12 cellular contexts compared by ENCODE assay signal in the genomic region with DNA sequence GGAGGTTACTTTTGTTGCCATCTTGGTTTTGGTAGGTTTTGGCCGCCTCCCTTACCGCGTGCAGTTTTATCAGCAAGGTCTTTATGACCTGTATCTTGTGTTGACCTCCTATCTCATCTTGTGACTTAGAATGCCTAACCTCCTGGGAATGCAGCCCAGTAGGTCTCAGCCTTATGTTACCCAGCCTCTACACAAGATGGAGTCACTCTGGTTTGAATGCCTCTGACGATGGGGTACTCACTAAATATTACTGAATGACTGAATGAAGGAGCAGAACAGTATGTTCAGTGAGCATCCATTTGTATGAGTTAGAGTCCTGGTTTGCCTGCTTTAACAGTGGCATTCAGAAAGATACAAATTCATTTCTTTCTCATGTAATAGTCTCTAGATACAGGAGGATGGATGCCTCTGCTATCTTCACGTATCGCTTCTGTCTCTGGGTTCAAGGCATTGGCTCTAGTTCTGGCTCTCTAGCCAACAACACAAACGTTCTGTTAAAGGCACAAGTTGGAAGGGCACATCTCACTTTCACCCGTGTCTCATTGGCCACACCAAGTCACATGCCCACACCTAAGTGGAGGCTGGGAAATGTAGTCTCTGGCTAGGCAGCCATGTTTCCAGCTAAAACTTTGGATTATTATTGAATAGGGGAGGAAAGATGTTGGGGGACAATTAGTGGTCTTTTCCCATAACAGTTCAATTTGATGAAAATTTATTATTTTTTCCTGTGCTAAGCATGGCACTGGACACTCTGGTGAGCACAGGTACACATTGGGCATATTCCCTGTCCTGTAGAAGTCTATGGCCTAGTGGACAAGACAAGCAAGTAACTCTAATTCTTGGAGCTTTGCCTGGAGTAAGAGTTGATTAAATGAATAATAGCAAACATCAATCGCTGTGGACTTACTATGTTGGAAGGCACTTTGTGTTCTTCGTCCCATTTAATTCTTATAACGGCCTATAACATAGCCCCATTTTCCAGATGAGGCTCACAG.
DNase-seq lines count a peak whose midpoint lies in the region; ATAC-seq and TF ChIP-seq lines count a peak whose summit lies in the region.
"Had no signal": no experiment of that assay in that cellular context is flagged by ENCODE, and none has a peak within 500 bp of the region (broad histone marks: within the 10 kb centered on the region; RNA-seq: fewer than 3 reads in every experiment).

No MANE protein-coding gene starts in this region.

- BruUV-seq in PC-3 (replicated peaks; lab: Mats Ljungman, UMichigan): no TSS peak

- no peak overlapping the region for H3K27ac Mint-ChIP-seq in activated CD4-positive, alpha-beta T cell treated with anti-CD3 and anti-CD28 coated beads, Interleukin-2, amount 10 ng/mL, durations not matched to agents 7 days and 5 days
- H3K27ac Mint-ChIP-seq: dendritic cell treated with granulocyte-macrophage colony-stimulating factor and Interleukin-4, amounts not matched to agents 40 ng/mL and 50 ng/mL, for 4 days; mesothelial cell of epicardium had no signal

- H3K4me1 ChIP-seq in PC-3 (ENCODE audit: insufficient read depth, low read length) (no peaks in the 10 kb centered on the region), smooth muscle cell (ENCODE audit: low read depth) (no peaks in the 10 kb centered on the region)

- H4K20me1 ChIP-seq in PC-3 (ENCODE audit: low read length) (no peaks in the 10 kb centered on the region), smooth muscle cell (ENCODE audit: low read depth) (no peaks in the 10 kb centered on the region)

- DNase-seq in activated CD4-positive, alpha-beta T cell treated with anti-CD3 and anti-CD28 coated beads for 48 hours: peak; percentile 11
- DNase-seq in activated CD4-positive, alpha-beta T cell treated with anti-CD3 and anti-CD28 coated beads, Interleukin-2, amount 10 ng/mL, durations not matched to agents 7 days and 5 days: no peak
- no peak for DNase-seq in PC-3
- peak; percentile 1 for DNase-seq in fibroblast of pulmonary artery (ENCODE audit: low read depth)
- DNase-seq in superior temporal gyrus (ENCODE audit: extremely low spot score): peak; percentile 64
- DNase-seq in SK-N-DZ (ENCODE audit: low spot score): no peak
- DNase-seq in smooth muscle cell (lab: John Stamatoyannopoulos, UW; ENCODE audit: unreplicated experiment): no peak
- no peak for DNase-seq in NCI-H187 (lab: John Stamatoyannopoulos, UW)
- DNase-seq: NCI-H526 treated with DMSO at 0.1 percent for 48 hours; stimulated activated CD4-positive, alpha-beta T cell treated with anti-CD3 and anti-CD28 coated beads, Interleukin-4, amount 100 ng/mL, for 24 hours had no signal

- 79% methylated on average over 11 of the region's 11 CpGs for WGBS in smooth muscle cell (ENCODE audit: low lambda C conversion rate)

- peak; percentile 58; the same call in 1 of the 2 replicates for ATAC-seq in PC-3

- no peaks in the 10 kb centered on the region for H3K9me3 ChIP-seq in PC-3 (ENCODE audit: low read length)
- no peaks in the 10 kb centered on the region for H3K9me3 ChIP-seq in smooth muscle cell (replicated peaks; ENCODE audit: low read depth)

- peaks cover 4% of the 10 kb centered on the region for H3K27me3 Mint-ChIP-seq in activated CD4-positive, alpha-beta T cell treated with anti-CD3 and anti-CD28 coated beads, Interleukin-2, amount 10 ng/mL, durations not matched to agents 7 days and 5 days

- no peaks in the 10 kb centered on the region for H3K36me3 Mint-ChIP-seq in activated CD4-positive, alpha-beta T cell treated with anti-CD3 and anti-CD28 coated beads, Interleukin-2, amount 10 ng/mL, durations not matched to agents 7 days and 5 days (ENCODE audit: low read depth)
- H3K36me3 Mint-ChIP-seq: mesothelial cell of epicardium had no signal

- H3K9me2 ChIP-seq in PC-3 (replicated peaks; ENCODE audit: low read length): no peaks in the 10 kb centered on the region

- H3K4me3 ChIP-seq in PC-3 (ENCODE audit: low read length) (no peak overlapping the region), fibroblast of pulmonary artery (replicated peaks; ENCODE audit: low read depth, low read length) (no peak overlapping the region), smooth muscle cell (no peak overlapping the region)

- no peak overlapping the region for H3K4me3 Mint-ChIP-seq in activated CD4-positive, alpha-beta T cell treated with anti-CD3 and anti-CD28 coated beads, Interleukin-2, amount 10 ng/mL, durations not matched to agents 7 days and 5 days
- H3K4me3 Mint-ChIP-seq: dendritic cell treated with granulocyte-macrophage colony-stimulating factor and Interleukin-4, amounts not matched to agents 40 ng/mL and 50 ng/mL, for 4 days; mesothelial cell of epicardium had no signal

- no peak overlapping the region for H3K27ac ChIP-seq in PC-3 (ENCODE audit: low read length)
- no peak overlapping the region for H3K27ac ChIP-seq in smooth muscle cell (ENCODE audit: low read depth)

- peaks cover 4% of the 10 kb centered on the region for H3K4me1 Mint-ChIP-seq in activated CD4-positive, alpha-beta T cell treated with anti-CD3 and anti-CD28 coated beads, Interleukin-2, amount 10 ng/mL, durations not matched to agents 7 days and 5 days
- H3K4me1 Mint-ChIP-seq: mesothelial cell of epicardium had no signal

- H3K9ac ChIP-seq in PC-3 (ENCODE audit: low read length) (no peak overlapping the region), smooth muscle cell (ENCODE audit: low read depth) (no peak overlapping the region)

- CTCF ChIA-PET in activated CD4-positive, alpha-beta T cell treated with anti-CD3 and anti-CD28 coated beads, Interleukin-2, amount 10 ng/mL, durations not matched to agents 7 days and 5 days (lab: Charles Lee): no interaction called here
- CTCF ChIA-PET in PC-3 (lab: Charles Lee): no interaction called here

- H3K79me2 ChIP-seq in PC-3 (ENCODE audit: low read length) (no peaks in the 10 kb centered on the region), smooth muscle cell (ENCODE audit: low read depth) (no peaks in the 10 kb centered on the region)

- H3K9me3 Mint-ChIP-seq in activated CD4-positive, alpha-beta T cell treated with anti-CD3 and anti-CD28 coated beads, Interleukin-2, amount 10 ng/mL, durations not matched to agents 7 days and 5 days: no peaks in the 10 kb centered on the region

- H3F3A ChIP-seq in PC-3 (ENCODE audit: low read length, unreplicated experiment) (no peaks in the 10 kb centered on the region), smooth muscle cell (ENCODE audit: low read depth) (no peaks in the 10 kb centered on the region)

- intact Hi-C loops in PC-3 (cut with micrococcal nuclease): no loop called here

- H3K4me2 ChIP-seq in PC-3 (ENCODE audit: low read length) (no peak overlapping the region), smooth muscle cell (no peak overlapping the region)

- peak overlapping the region; percentile 37; the same call in 1 of the 2 replicates for H2AFZ ChIP-seq in PC-3 (ENCODE audit: low read length)
- H2AFZ ChIP-seq in smooth muscle cell (ENCODE audit: low read depth): no peak overlapping the region

- peaks cover 14% of the 10 kb centered on the region; the same call in 1 of the 2 replicates for H3K27me3 ChIP-seq in PC-3 (ENCODE audit: low read length)
- H3K27me3 ChIP-seq in smooth muscle cell (ENCODE audit: low read depth): no peaks in the 10 kb centered on the region

- POLR2A ChIA-PET in activated CD4-positive, alpha-beta T cell treated with anti-CD3 and anti-CD28 coated beads, Interleukin-2, amount 10 ng/mL, durations not matched to agents 7 days and 5 days (lab: Charles Lee): no interaction called here
- POLR2A ChIA-PET in PC-3 (lab: Charles Lee; ENCODE audit: unreplicated experiment): no interaction called here

- H3K36me3 ChIP-seq in PC-3 (ENCODE audit: low read depth, low read length) (no peaks in the 10 kb centered on the region), smooth muscle cell (ENCODE audit: low read depth) (no peaks in the 10 kb centered on the region)

- TF ChIP-seq CTCF in PC-3 (conservative IDR thresholded peaks at IDR 0.05; ENCODE audit: low read depth, low read length) (no peak), fibroblast of pulmonary artery (IDR thresholded peaks at IDR 0.05; ENCODE audit: low read length, missing control alignments) (no peak), smooth muscle cell (IDR thresholded peaks at IDR 0.05; ENCODE audit: borderline replicate concordance, insufficient read depth, poor library complexity, severe bottlenecking) (no peak)

Comparison
In these comparisons a context has a peak if more than half of its experiments do, and no peak if none do; other contexts are left out.
1. DNase-seq: peak in activated CD4-positive, alpha-beta T cell treated with anti-CD3 and anti-CD28 coated beads for 48 hours (single experiment), fibroblast of pulmonary artery (single experiment) and superior temporal gyrus (single experiment); none in activated CD4-positive, alpha-beta T cell treated with anti-CD3 and anti-CD28 coated beads, Interleukin-2, amount 10 ng/mL, durations not matched to agents 7 days and 5 days (single experiment), PC-3 (single experiment), SK-N-DZ (single experiment), smooth muscle cell (single experiment) and NCI-H187 (0 of 2).